Comparison of ENCODE assay signal across 7 cellular contexts in the genomic region with DNA sequence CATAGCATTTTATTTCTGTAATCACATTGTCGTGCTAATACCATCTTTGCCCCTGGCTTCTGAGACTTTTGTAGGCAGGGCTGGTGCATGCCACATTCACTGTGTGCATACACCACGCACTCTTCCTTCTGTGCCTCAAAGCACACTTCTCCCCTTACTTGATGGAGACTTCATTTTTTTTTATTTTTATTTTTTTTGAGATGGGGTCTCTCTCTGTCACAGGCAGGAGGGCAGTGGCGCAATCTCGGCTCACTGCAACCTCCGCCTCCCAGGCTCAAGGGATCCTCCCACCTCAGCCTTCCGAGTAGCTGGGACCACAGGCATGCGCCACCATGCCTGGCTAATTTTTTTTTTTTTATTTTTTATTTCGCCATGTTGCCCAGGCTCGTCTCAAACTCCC. TPM values are rescaled to one million over a fixed set of nuclear protein-coding genes. Genes with fewer than 3 reads are reported as not detected.
DNase-seq lines count a peak whose midpoint lies in the region; ATAC-seq, FAIRE-seq and TF ChIP-seq lines count a peak whose summit lies in the region.
"Not testable (repeated sequence)": the region's sequence is repeated elsewhere in the genome, so short reads cannot be mapped to it uniquely, and the experiment has no call there.

No MANE protein-coding gene starts in this region.

- peak overlapping the region; percentile 14 for H3K9ac ChIP-seq in DND-41 (ENCODE audit: low read depth, low read length)

- peak overlapping the region; percentile 97 for H3K27ac ChIP-seq in DND-41 (ENCODE audit: low read length)
- peak overlapping the region; percentile 11 to 49 for H3K27ac ChIP-seq in small intestine (ENCODE audit: low read depth in 1 of 2, low read length in 1 of 2)

- TF ChIP-seq CTCF in DND-41 (IDR thresholded peaks at IDR 0.05; ENCODE audit: borderline replicate concordance, extremely low read depth, low read length, poor library complexity, severe bottlenecking); activated B cell treated with CpG ODN at 0.5 μM for 24 hours (IDR thresholded peaks at IDR 0.05); mesothelial cell of epicardium (IDR thresholded peaks at IDR 0.05; ENCODE audit: unreplicated experiment): not testable (repeated sequence)

- H3K4me1 Mint-ChIP-seq in activated B cell treated with CpG ODN at 0.5 μM for 24 hours (peaks cover 60% of the 10 kb centered on the region), mesothelial cell of epicardium (peaks cover 30% of the 10 kb centered on the region)
- H3K4me1 Mint-ChIP-seq in activated T-helper 2 cell treated with anti-CD3 and anti-CD28 coated beads, Interferon-gamma antibody, Interleukin-2, Interleukin-4, amounts not matched to agents 10 μg/mL and 5 μg/mL and 100 μg/mL, durations not matched to agents 14 hours and 24 hours and 36 hours (ENCODE audit: low read depth), result peaks cover 42% of the 10 kb centered on the region

- not testable (repeated sequence) for H3K27me3 ChIP-seq in DND-41 (ENCODE audit: insufficient read depth, low read length, poor library complexity); small intestine (ENCODE audit: control insufficient read depth in 2 of 2, insufficient read depth in 2 of 2, low read length in 2 of 2)

- not testable (repeated sequence) for H2AFZ ChIP-seq in DND-41 (ENCODE audit: low read depth, low read length)

- H3K4me3 ChIP-seq in DND-41 (ENCODE audit: low read depth in 1 of 2, low read length in 2 of 2); small intestine (ENCODE audit: low read depth in 1 of 2, low read length in 2 of 2): not testable (repeated sequence)

- not testable (repeated sequence) for H3K4me2 ChIP-seq in DND-41 (ENCODE audit: insufficient read depth, low read length)

- ATAC-seq in DND-41 (ENCODE audit: insufficient read depth, low read depth); activated B cell treated with CpG ODN at 0.5 μM for 24 hours (ENCODE audit: low read depth): not testable (repeated sequence)

- not testable (repeated sequence) for H3K4me3 Mint-ChIP-seq in activated B cell treated with CpG ODN at 0.5 μM for 24 hours, mesothelial cell of epicardium
- peak overlapping the region; percentile 84 for H3K4me3 Mint-ChIP-seq in activated T-helper 2 cell treated with anti-CD3 and anti-CD28 coated beads, Interferon-gamma antibody, Interleukin-2, Interleukin-4, amounts not matched to agents 10 μg/mL and 5 μg/mL and 100 μg/mL, durations not matched to agents 14 hours and 24 hours and 36 hours (ENCODE audit: low read depth)

- CTCF ChIA-PET in activated B cell treated with CpG ODN at 0.5 μM for 24 hours (lab: Charles Lee), result interaction anchor here (1.5 to 2.1 kb wide), 2 partner anchors 33 to 508 kb away, joined by 4 to 7 read pairs; no protein-coding TSS in a partner anchor

- FAIRE-seq in small intestine (lab: Jason Lieb, UNC), result not testable (repeated sequence)

- H3K9me3 Mint-ChIP-seq in activated B cell treated with CpG ODN at 0.5 μM for 24 hours; activated T-helper 2 cell treated with anti-CD3 and anti-CD28 coated beads, Interferon-gamma antibody, Interleukin-2, Interleukin-4, amounts not matched to agents 10 μg/mL and 5 μg/mL and 100 μg/mL, durations not matched to agents 14 hours and 24 hours and 36 hours: not testable (repeated sequence)
- H3K9me3 Mint-ChIP-seq in mesothelial cell of epicardium, result peaks cover 17% of the 10 kb centered on the region

- POLR2A ChIA-PET in activated B cell treated with CpG ODN at 0.5 μM for 24 hours (lab: Charles Lee), result interaction anchor here (1.0 to 20.9 kb wide), 5 partner anchors 17 to 106 kb away, joined by 3 to 931 read pairs (median 836); no protein-coding TSS in a partner anchor

- H3K27me3 Mint-ChIP-seq in activated B cell treated with CpG ODN at 0.5 μM for 24 hours; activated T-helper 2 cell treated with anti-CD3 and anti-CD28 coated beads, Interferon-gamma antibody, Interleukin-2, Interleukin-4, amounts not matched to agents 10 μg/mL and 5 μg/mL and 100 μg/mL, durations not matched to agents 14 hours and 24 hours and 36 hours (ENCODE audit: low read depth); mesothelial cell of epicardium (ENCODE audit: low read depth): not testable (repeated sequence)

- peaks cover 30% of the 10 kb centered on the region for H3K36me3 ChIP-seq in DND-41 (ENCODE audit: insufficient read depth, low read length)
- H3K36me3 ChIP-seq in small intestine (ENCODE audit: control insufficient read depth in 2 of 2, insufficient read depth in 2 of 2, low read length in 2 of 2), result not testable (repeated sequence)

- 72 to 85% (median 81%) methylated on average over 9 of the region's 9 CpGs for WGBS in small intestine, 3 donors

- H3K36me3 Mint-ChIP-seq in activated B cell treated with CpG ODN at 0.5 μM for 24 hours (ENCODE audit: low read depth) (peaks cover 31% of the 10 kb centered on the region), mesothelial cell of epicardium (peaks cover 12% of the 10 kb centered on the region)
- peaks cover 36% of the 10 kb centered on the region for H3K36me3 Mint-ChIP-seq in activated T-helper 2 cell treated with anti-CD3 and anti-CD28 coated beads, Interferon-gamma antibody, Interleukin-2, Interleukin-4, amounts not matched to agents 10 μg/mL and 5 μg/mL and 100 μg/mL, durations not matched to agents 14 hours and 24 hours and 36 hours (ENCODE audit: low read depth)

- H3K79me2 ChIP-seq in DND-41 (ENCODE audit: insufficient read depth, low read length), result peaks cover 38% of the 10 kb centered on the region

- DNase-seq in DND-41; activated B cell treated with CpG ODN at 0.5 μM for 24 hours; activated T-helper 2 cell treated with anti-CD3 and anti-CD28 coated beads, Interferon-gamma antibody, Interleukin-2, Interleukin-4, amounts not matched to agents 10 μg/mL and 5 μg/mL and 100 μg/mL, durations not matched to agents 14 hours and 24 hours and 36 hours (ENCODE audit: low spot score); mesothelial cell of epicardium (ENCODE audit: low spot score in 2 of 2, unreplicated experiment in 2 of 2); small intestine: not testable (repeated sequence)
- peak; percentile 25 for DNase-seq in NCI-H69 (lab: John Stamatoyannopoulos, UW)
- peak; percentile 31 for DNase-seq in dermis blood vessel endothelial cell

- H4K20me1 ChIP-seq in DND-41 (ENCODE audit: insufficient read depth, low read length), result not testable (repeated sequence)

- intact Hi-C loops in activated B cell treated with CpG ODN at 0.5 μM for 24 hours (cut with micrococcal nuclease); activated T-helper 2 cell treated with anti-CD3 and anti-CD28 coated beads, Interferon-gamma antibody, Interleukin-2, Interleukin-4, amounts not matched to agents 10 μg/mL and 5 μg/mL and 100 μg/mL, durations not matched to agents 14 hours and 24 hours and 36 hours (cut with micrococcal nuclease): not testable (repeated sequence)

- H3K9me3 ChIP-seq in DND-41 (ENCODE audit: insufficient read depth, low read length, severe bottlenecking); small intestine (ENCODE audit: control insufficient read depth, low read depth): not testable (repeated sequence)

- H3K27ac Mint-ChIP-seq in activated B cell treated with CpG ODN at 0.5 μM for 24 hours, result peak overlapping the region; percentile 91
- H3K27ac Mint-ChIP-seq in activated T-helper 2 cell treated with anti-CD3 and anti-CD28 coated beads, Interferon-gamma antibody, Interleukin-2, Interleukin-4, amounts not matched to agents 10 μg/mL and 5 μg/mL and 100 μg/mL, durations not matched to agents 14 hours and 24 hours and 36 hours, result peak overlapping the region; percentile 95
- peak overlapping the region; percentile 43 for H3K27ac Mint-ChIP-seq in mesothelial cell of epicardium

- peaks cover 77% of the 10 kb centered on the region for H3K4me1 ChIP-seq in DND-41 (ENCODE audit: insufficient read depth, low read length)
- not testable (repeated sequence) for H3K4me1 ChIP-seq in small intestine (ENCODE audit: control insufficient read depth in 2 of 2, insufficient read depth in 1 of 2, low read depth in 1 of 2, low read length in 1 of 2)

RNA-seq across cellular contexts. Expression of a gene that starts 5.1 kb away (rescaled TPM):
- total RNA-seq in activated B cell treated with CpG ODN at 0.5 μM for 24 hours (5,922 and 6,273 TPM in 2 replicates), dermis blood vessel endothelial cell (8,354 and 18,147 TPM in 2 replicates), mesothelial cell of epicardium (2,120 to 2,167 TPM (median 2,121 TPM) in 3 replicates)
- total RNA-seq in activated T-helper 2 cell treated with anti-CD3 and anti-CD28 coated beads, Interferon-gamma antibody, Interleukin-2, Interleukin-4, amounts not matched to agents 10 μg/mL and 5 μg/mL and 100 μg/mL, durations not matched to agents 14 hours and 24 hours and 36 hours, result 7,759 and 7,983 TPM in 2 replicates
- polyA plus RNA-seq in small intestine, result 1,000 to 10,000 TPM; 3,848 to 6,707 (median 4,907) TPM

Comparison
In these comparisons a context has a peak if more than half of its experiments do, and no peak if none do; other contexts are left out.
1. H3K27ac Mint-ChIP-seq: peak in every context shown above with its lines; median percentile 95 in activated T-helper 2 cell treated with anti-CD3 and anti-CD28 coated beads, Interferon-gamma antibody, Interleukin-2, Interleukin-4, amounts not matched to agents 10 μg/mL and 5 μg/mL and 100 μg/mL, durations not matched to agents 14 hours and 24 hours and 36 hours; 91 in activated B cell treated with CpG ODN at 0.5 μM for 24 hours; 43 in mesothelial cell of epicardium.